29 cellular contexts compared by ENCODE assay signal in the genomic region with DNA sequence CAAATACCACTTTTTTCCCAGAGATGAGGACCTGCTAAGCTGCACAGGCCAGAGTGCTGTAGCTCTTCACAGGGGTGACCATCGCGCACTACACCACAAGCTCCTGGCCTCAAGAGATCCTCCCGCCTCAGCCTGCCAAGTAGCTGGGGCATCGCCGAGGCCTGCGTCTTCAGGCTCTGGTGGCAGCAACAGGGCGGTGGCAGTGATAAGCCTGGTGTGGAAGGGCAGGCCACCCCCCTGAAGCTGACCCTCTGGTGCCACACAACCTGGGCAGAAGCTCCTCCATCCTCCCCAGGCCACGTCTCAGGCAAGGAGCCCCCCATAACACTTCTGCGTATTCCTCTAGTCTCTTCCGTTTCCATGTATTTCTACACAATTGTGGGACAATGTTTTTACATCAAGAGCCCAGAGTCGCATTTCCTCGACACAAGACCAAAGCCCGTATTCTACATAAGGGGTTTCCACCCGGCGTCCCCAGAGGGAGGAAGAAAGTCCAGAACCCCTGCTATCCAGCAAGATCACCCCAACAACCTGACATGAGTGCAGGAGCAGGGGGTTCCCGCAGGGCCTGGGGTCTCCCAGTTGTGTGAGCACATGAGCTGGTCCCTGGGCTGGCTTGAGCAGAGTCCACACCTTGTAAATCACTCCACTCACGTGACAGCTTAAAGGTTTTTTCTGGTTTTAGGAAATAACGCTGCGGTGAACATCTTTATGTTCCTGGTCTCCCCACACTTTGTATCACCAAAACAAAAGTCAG. TPM values are rescaled to one million over a fixed set of nuclear protein-coding genes. Genes with fewer than 3 reads are reported as not detected.
DNase-seq lines count a peak whose midpoint lies in the region; ATAC-seq, FAIRE-seq and TF ChIP-seq lines count a peak whose summit lies in the region.
"Had no signal": no experiment of that assay in that cellular context is flagged by ENCODE, and none has a peak within 500 bp of the region (broad histone marks: within the 10 kb centered on the region; RNA-seq: fewer than 3 reads in every experiment).

No MANE protein-coding gene starts in this region.

- no peaks in the 10 kb centered on the region for H3K27me3 Mint-ChIP-seq in activated CD8-positive, alpha-beta memory T cell treated with anti-CD3 and anti-CD28 coated beads, Interleukin-2, amount 10 ng/mL, durations not matched to agents 7 days and 5 days
- H3K27me3 Mint-ChIP-seq: stimulated activated naive CD8-positive, alpha-beta T cell treated with anti-CD3 and anti-CD28 coated beads, Interleukin-15, Interleukin-2, amounts not matched to agents 100 ng/mL and 50 ng/mL, for 24 hours had no signal

- CTCF ChIA-PET in activated CD8-positive, alpha-beta memory T cell treated with anti-CD3 and anti-CD28 coated beads, Interleukin-2, amount 10 ng/mL, durations not matched to agents 7 days and 5 days (lab: Charles Lee) = interaction anchor here (1.5 to 2.0 kb wide), 2 partner anchors 10 to 74 kb away, joined by 3 to 6 read pairs; no protein-coding TSS in a partner anchor

- H3K27ac ChIP-seq in RWPE2 (ENCODE audit: poor library complexity, severe bottlenecking) (peak overlapping the region; percentile 86), gastroesophageal sphincter (peak overlapping the region; percentile 69 to 90 (median 86)), stomach smooth muscle (ENCODE audit: low read length) (peak overlapping the region; percentile 80), breast epithelium (no peak overlapping the region), kidney (ENCODE audit: low read depth in 2 of 2, low read length in 2 of 2) (no peak overlapping the region)
- H3K27ac ChIP-seq: left lung, neural progenitor cell, right atrium auricular region, SK-N-MC had no signal

- no peak for TF ChIP-seq POLR2A in gastroesophageal sphincter (IDR thresholded peaks at IDR 0.05)
- TF ChIP-seq POLR2A in breast epithelium (IDR thresholded peaks at IDR 0.05) = no peak

- H3K9me3 ChIP-seq in RWPE2 (ENCODE audit: severe bottlenecking) = no peaks in the 10 kb centered on the region
- no peaks in the 10 kb centered on the region for H3K9me3 ChIP-seq in gastroesophageal sphincter
- H3K9me3 ChIP-seq in stomach smooth muscle (ENCODE audit: control insufficient read depth in 2 of 2, low read length in 2 of 2) = no peaks in the 10 kb centered on the region
- H3K9me3 ChIP-seq in breast epithelium = no peaks in the 10 kb centered on the region
- no peaks in the 10 kb centered on the region for H3K9me3 ChIP-seq in kidney (ENCODE audit: control insufficient read depth in 1 of 2, low read length in 2 of 2)
- H3K9me3 ChIP-seq: left lung, right atrium auricular region, thoracic aorta, uterus had no signal

- no peaks in the 10 kb centered on the region for H3K9me3 Mint-ChIP-seq in activated CD8-positive, alpha-beta memory T cell treated with anti-CD3 and anti-CD28 coated beads, Interleukin-2, amount 10 ng/mL, durations not matched to agents 7 days and 5 days (ENCODE audit: low read depth)
- H3K9me3 Mint-ChIP-seq: neural progenitor cell; stimulated activated naive CD8-positive, alpha-beta T cell treated with anti-CD3 and anti-CD28 coated beads, Interleukin-15, Interleukin-2, amounts not matched to agents 100 ng/mL and 50 ng/mL, for 24 hours had no signal

- no peak for TF ChIP-seq CTCF in RWPE2 (IDR thresholded peaks at IDR 0.05; ENCODE audit: poor library complexity, severe bottlenecking)
- TF ChIP-seq CTCF in gastroesophageal sphincter (IDR thresholded peaks at IDR 0.05) = no peak
- no peak for TF ChIP-seq CTCF in breast epithelium (IDR thresholded peaks at IDR 0.05)
- TF ChIP-seq CTCF in kidney (IDR thresholded peaks at IDR 0.05; ENCODE audit: borderline replicate concordance, extremely low read depth, insufficient read depth) = no peak

- WGBS in gastroesophageal sphincter (ENCODE audit: low coverage in 1 of 2), 2 donors = 88 to 94% methylated on average over 2 to 6 of the region's 19 CpGs

- H3K4me1 Mint-ChIP-seq in activated CD8-positive, alpha-beta memory T cell treated with anti-CD3 and anti-CD28 coated beads, Interleukin-2, amount 10 ng/mL, durations not matched to agents 7 days and 5 days = peaks cover 2% of the 10 kb centered on the region
- H3K4me1 Mint-ChIP-seq: neural progenitor cell had no signal

- FAIRE-seq in kidney (lab: Jason Lieb, UNC) = no peak
- FAIRE-seq: bronchial epithelial cell, G401.6, H54, HTR-8/SVneo, islet of Langerhans, TTC549 had no signal

- no peak overlapping the region for H3K4me3 Mint-ChIP-seq in activated CD8-positive, alpha-beta memory T cell treated with anti-CD3 and anti-CD28 coated beads, Interleukin-2, amount 10 ng/mL, durations not matched to agents 7 days and 5 days
- H3K4me3 Mint-ChIP-seq: neural progenitor cell; stimulated activated naive CD8-positive, alpha-beta T cell treated with anti-CD3 and anti-CD28 coated beads, Interleukin-15, Interleukin-2, amounts not matched to agents 100 ng/mL and 50 ng/mL, for 24 hours had no signal

- no peaks in the 10 kb centered on the region for H3K27me3 ChIP-seq in RWPE2 (ENCODE audit: insufficient read depth, poor library complexity, severe bottlenecking)
- no peaks in the 10 kb centered on the region for H3K27me3 ChIP-seq in gastroesophageal sphincter
- no peaks in the 10 kb centered on the region for H3K27me3 ChIP-seq in stomach smooth muscle (ENCODE audit: control insufficient read depth in 1 of 2, insufficient read depth in 2 of 2, low read length in 2 of 2)
- H3K27me3 ChIP-seq in breast epithelium = no peaks in the 10 kb centered on the region
- H3K27me3 ChIP-seq: left lung, neural progenitor cell, right atrium auricular region, uterus had no signal

- DNase-seq in activated CD8-positive, alpha-beta memory T cell treated with anti-CD3 and anti-CD28 coated beads for 24 hours = peak; percentile 49
- DNase-seq in activated CD8-positive, alpha-beta memory T cell treated with anti-CD3 and anti-CD28 coated beads, Interleukin-2, amount 10 ng/mL, durations not matched to agents 7 days and 5 days = no peak
- DNase-seq in RWPE2 (ENCODE audit: low spot score) (no peak), breast epithelium (ENCODE audit: low spot score in 2 of 2) (no peak), kidney (no peak)
- DNase-seq: activated naive CD4-positive, alpha-beta T cell treated with Interleukin-2 at 50 U/mL for 16 hours; COR-L47; DMS79; left lung; NCI-H1092 treated with DMSO at 0.1 percent for 48 hours; NCI-H1694 treated with DMSO at 0.1 percent for 48 hours; NCI-H510A treated with DMSO at 0.1 percent for 48 hours; stimulated activated CD8-positive, alpha-beta memory T cell treated with anti-CD3 and anti-CD28 coated beads, Interleukin-4, amount 100 ng/mL, for 48 hours; T-helper 1 cell; uterus had no signal

- intact Hi-C loops in breast epithelium (cut with DNase I; ENCODE audit: low total_unique reads) (no loop called here), kidney (cut with DNase I) (no loop called here)

- TF ChIP-seq EP300 in gastroesophageal sphincter (IDR thresholded peaks at IDR 0.05) = no peak

- H3K4me1 ChIP-seq in RWPE2 (ENCODE audit: insufficient read depth, poor library complexity, severe bottlenecking) (peaks cover 11% of the 10 kb centered on the region), gastroesophageal sphincter (peaks cover 0 to 35% (median 4%) of the 10 kb centered on the region in 3 donors), stomach smooth muscle (ENCODE audit: control insufficient read depth, insufficient read depth, low read length) (peaks cover 20% of the 10 kb centered on the region), breast epithelium (no peaks in the 10 kb centered on the region), kidney (ENCODE audit: control insufficient read depth in 1 of 2, insufficient read depth in 1 of 2, low read depth in 1 of 2, low read length in 2 of 2) (no peaks in the 10 kb centered on the region)
- H3K4me1 ChIP-seq: neural progenitor cell, right atrium auricular region, uterus had no signal

- H3K4me3 ChIP-seq in RWPE2 (ENCODE audit: severe bottlenecking) (no peak overlapping the region), gastroesophageal sphincter (no peak overlapping the region), stomach smooth muscle (ENCODE audit: low read length in 2 of 2) (no peak overlapping the region), breast epithelium (no peak overlapping the region), kidney (ENCODE audit: low read length in 2 of 2) (no peak overlapping the region)
- H3K4me3 ChIP-seq: left lung, neural progenitor cell, right atrium auricular region, SK-N-MC, thoracic aorta, uterus had no signal

- H3K9ac ChIP-seq in stomach smooth muscle (ENCODE audit: low read length in 2 of 2) = no peak overlapping the region
- no peak overlapping the region for H3K9ac ChIP-seq in kidney (ENCODE audit: low read length in 2 of 2)
- H3K9ac ChIP-seq: neural progenitor cell had no signal

- H3K36me3 ChIP-seq in RWPE2 (ENCODE audit: low read depth) (peaks cover 86% of the 10 kb centered on the region), gastroesophageal sphincter (peaks cover 0 to 99% of the 10 kb centered on the region in 2 donors), stomach smooth muscle (ENCODE audit: control insufficient read depth in 2 of 2, insufficient read depth in 2 of 2, low read length in 2 of 2) (peaks cover 28 to 55% of the 10 kb centered on the region in 2 donors), breast epithelium (peaks cover 4% of the 10 kb centered on the region), kidney (ENCODE audit: control insufficient read depth in 1 of 2, insufficient read depth in 2 of 2, low read length in 2 of 2) (peaks cover 26 to 46% of the 10 kb centered on the region in 2 donors)
- H3K36me3 ChIP-seq: neural progenitor cell, uterus had no signal

- peaks cover 52% of the 10 kb centered on the region for H3K36me3 Mint-ChIP-seq in activated CD8-positive, alpha-beta memory T cell treated with anti-CD3 and anti-CD28 coated beads, Interleukin-2, amount 10 ng/mL, durations not matched to agents 7 days and 5 days

- no peak overlapping the region for H3K27ac Mint-ChIP-seq in activated CD8-positive, alpha-beta memory T cell treated with anti-CD3 and anti-CD28 coated beads, Interleukin-2, amount 10 ng/mL, durations not matched to agents 7 days and 5 days
- H3K27ac Mint-ChIP-seq: neural progenitor cell had no signal

- ATAC-seq in activated CD8-positive, alpha-beta memory T cell treated with anti-CD3 and anti-CD28 coated beads, Interleukin-2, amount 10 ng/mL, durations not matched to agents 7 days and 5 days = no peak
- ATAC-seq in RWPE2 (ENCODE audit: low read depth) (no peak), gastroesophageal sphincter (no peak), GM21423 (IDR thresholded peaks at IDR 0.05; ENCODE audit: unreplicated experiment) (no peak)
- ATAC-seq: left lung had no signal

RNA-seq across cellular contexts. Expression of gene NCAPG2, which starts 37.6 kb away (rescaled TPM):
- 100 to 1,000 TPM; 146 to 182 TPM for total RNA-seq in activated CD8-positive, alpha-beta memory T cell treated with anti-CD3 and anti-CD28 coated beads, Interleukin-2, amount 10 ng/mL, durations not matched to agents 7 days and 5 days
- total RNA-seq in gastroesophageal sphincter = 1 to 10 TPM; 4.6 to 6.4 (median 5.6) TPM
- 10 to 100 TPM in 2 of 3 donors, 1 to 10 TPM in 1; 9.8 to 12.5 (median 10.4) TPM for total RNA-seq in breast epithelium
- total RNA-seq in kidney = 6.3 TPM
- polyA plus RNA-seq in kidney (ENCODE audit: insufficient read depth, low read depth, low replicate concordance) = 1.3 TPM

Comparison
In these comparisons a context has a peak if more than half of its experiments do, and no peak if none do; other contexts are left out.
1. H3K27ac ChIP-seq: peak in RWPE2 (single experiment), gastroesophageal sphincter (4 of 4) and stomach smooth muscle (single experiment); none in breast epithelium (0 of 2) and kidney (0 of 2).
2. RNA of gene NCAPG2, which starts 37.6 kb away (total RNA-seq): 146 to 182 TPM in activated CD8-positive, alpha-beta memory T cell treated with anti-CD3 and anti-CD28 coated beads, Interleukin-2, amount 10 ng/mL, durations not matched to agents 7 days and 5 days; 9.8 to 12.5 TPM in breast epithelium, 6.3 TPM in kidney (single experiment) and 4.6 to 6.4 TPM in gastroesophageal sphincter; every median in the first group is over 10 times any median in the second.